ENCODE assay signal across 8 cellular contexts in genomic region chr12:65602579-65603295, GRCh38.
DNase-seq lines count a peak whose midpoint lies in the region; ATAC-seq, FAIRE-seq and TF ChIP-seq lines count a peak whose summit lies in the region.

No MANE protein-coding gene starts in this region.

- no peaks in the 10 kb centered on the region for H3K9me3 ChIP-seq in kidney (ENCODE audit: control insufficient read depth in 1 of 2, low read length in 2 of 2)

- peaks cover 7% of the 10 kb centered on the region for H3K27me3 ChIP-seq in HL-60 (ENCODE audit: insufficient read depth, poor library complexity, severe bottlenecking)

- no peaks in the 10 kb centered on the region for H3K36me3 ChIP-seq in kidney (ENCODE audit: control insufficient read depth in 1 of 2, insufficient read depth in 2 of 2, low read length in 2 of 2)

- POLR2A ChIA-PET in RWPE1 (lab: Yijun Ruan, JAX; ENCODE audit: low non-redundant PET): interaction anchor here (0.5 to 1.2 kb wide), 5 partner anchors 71 to 546 kb away, joined by 3 to 6 read pairs (median 3); no protein-coding TSS in a partner anchor

- H3K27ac ChIP-seq in HL-60 (replicated peaks) (no peak overlapping the region), RWPE1 (peak overlapping the region; percentile 93), kidney (ENCODE audit: low read depth in 2 of 2, low read length in 2 of 2) (no peak overlapping the region)

- ATAC-seq in HG03280 (IDR thresholded peaks at IDR 0.05; ENCODE audit: unreplicated experiment): no peak

- intact Hi-C loops in kidney (cut with DNase I): no loop called here

- DNase-seq in SIG-M5 treated with dmso at 0.1 percent for 504 hours (lab: John Stamatoyannopoulos, UW; ENCODE audit: unreplicated experiment): peak; percentile 78
- DNase-seq in SIG-M5 (lab: John Stamatoyannopoulos, UW): no peak
- DNase-seq in HL-60 (ENCODE audit: low read depth in 1 of 2, low spot score in 1 of 2): peak; percentile 4 to 47
- DNase-seq in RWPE1 (ENCODE audit: low spot score): peak; percentile 96
- DNase-seq in cerebellum (ENCODE audit: low spot score): peak; percentile 30
- peak; percentile 77 for DNase-seq in kidney
- DNase-seq in stimulated activated CD4-positive, alpha-beta T cell treated with anti-CD3 and anti-CD28 coated beads, Interleukin-1b, Interleukin-23, amount 100 ng/mL, for 24 hours (ENCODE audit: low read depth in 4 of 4, low spot score in 1 of 4): peak; percentile 3 to 25 (median 14)

- FAIRE-seq in kidney (lab: Jason Lieb, UNC): peak; percentile 78

- TF ChIP-seq CTCF in HL-60 (IDR thresholded peaks at IDR 0.05; ENCODE audit: insufficient read depth, low read length): peak; percentile 60
- peak; percentile 73 for TF ChIP-seq CTCF in RWPE1 (conservative IDR thresholded peaks at IDR 0.05; ENCODE audit: low read depth)
- peak; percentile 73 for TF ChIP-seq CTCF in kidney (IDR thresholded peaks at IDR 0.05; ENCODE audit: borderline replicate concordance, extremely low read depth, insufficient read depth)

- CTCF ChIA-PET in RWPE1 (lab: Yijun Ruan, JAX): interaction anchor here (0.6 to 1.5 kb wide), 16 partner anchors 13 to 485 kb away, joined by 3 to 5 read pairs (median 4); no protein-coding TSS in a partner anchor

- no peak overlapping the region for H3K4me3 ChIP-seq in HL-60 (replicated peaks; ENCODE audit: insufficient read depth, low read length)
- H3K4me3 ChIP-seq in kidney (ENCODE audit: low read length in 2 of 2): peak overlapping the region in 1 of 2 donors; percentile 9

- no peak overlapping the region for H3K9ac ChIP-seq in kidney (ENCODE audit: low read length in 2 of 2)

- peaks cover 0 to 3% of the 10 kb centered on the region in 2 donors for H3K4me1 ChIP-seq in kidney (ENCODE audit: control insufficient read depth in 1 of 2, insufficient read depth in 1 of 2, low read depth in 1 of 2, low read length in 2 of 2)
